ENCODE assay signal across 14 cellular contexts in genomic region chr16:88921603-88921995, GRCh38. TPM values are rescaled to one million over a fixed set of nuclear protein-coding genes. Genes with fewer than 3 reads are reported as not detected.
DNase-seq lines count a peak whose midpoint lies in the region; ATAC-seq and TF ChIP-seq lines count a peak whose summit lies in the region.
"Had no signal": no experiment of that assay in that cellular context is flagged by ENCODE, and none has a peak within 500 bp of the region (broad histone marks: within the 10 kb centered on the region; RNA-seq: fewer than 3 reads in every experiment).

No MANE protein-coding gene starts in this region.

- H3K4me3 ChIP-seq in right atrium auricular region (peak overlapping the region in 1 of 2 donors; percentile 15), adrenal gland (no peak overlapping the region), mucosa of rectum (ENCODE audit: low read length in 2 of 2) (no peak overlapping the region)
- H3K4me3 ChIP-seq: neural progenitor cell, tibial artery had no signal

- H3K36me3 Mint-ChIP-seq in activated naive CD8-positive, alpha-beta T cell treated with anti-CD3 and anti-CD28 coated beads, Interleukin-2, amount 50 U/mL, for 24 hours (ENCODE audit: low read depth), result no peaks in the 10 kb centered on the region
- H3K36me3 Mint-ChIP-seq: neural progenitor cell had no signal

- H3K4me1 ChIP-seq in right atrium auricular region (peaks cover 0 to 68% of the 10 kb centered on the region in 2 donors), adrenal gland (replicated peaks in 1 of 2) (peaks cover 37 to 48% of the 10 kb centered on the region in 2 donors), mucosa of rectum (ENCODE audit: control insufficient read depth in 2 of 2, insufficient read depth in 2 of 2, low read length in 2 of 2) (peaks cover 18 to 19% of the 10 kb centered on the region in 2 donors)

- H3K27me3 Mint-ChIP-seq in activated naive CD8-positive, alpha-beta T cell treated with anti-CD3 and anti-CD28 coated beads, Interleukin-2, amount 50 U/mL, for 24 hours, result peaks cover 3% of the 10 kb centered on the region

- H3K9me3 ChIP-seq in right atrium auricular region (no peaks in the 10 kb centered on the region), adrenal gland (replicated peaks in 1 of 3) (no peaks in the 10 kb centered on the region), mucosa of rectum (ENCODE audit: control insufficient read depth in 2 of 2, low read length in 2 of 2) (no peaks in the 10 kb centered on the region)
- H3K9me3 ChIP-seq: tibial artery had no signal

- TF ChIP-seq CTCF in right atrium auricular region (IDR thresholded peaks at IDR 0.05) (no peak), adrenal gland (IDR thresholded peaks at IDR 0.05) (no peak)

- H3K27me3 ChIP-seq in right atrium auricular region (no peaks in the 10 kb centered on the region), adrenal gland (no peaks in the 10 kb centered on the region), mucosa of rectum (ENCODE audit: control insufficient read depth in 2 of 2, insufficient read depth in 2 of 2, low read length in 2 of 2) (no peaks in the 10 kb centered on the region)
- H3K27me3 ChIP-seq: neural progenitor cell had no signal

- DNase-seq in right atrium auricular region (ENCODE audit: low spot score) (no peak), Right ventricle myocardium superior (no peak), adrenal gland (no peak), left colon (no peak)
- DNase-seq in activated CD8-positive, alpha-beta memory T cell treated with anti-CD3 and anti-CD28 coated beads, Interleukin-2, amount 50 U/mL, for 4 hours, result no peak
- DNase-seq in activated naive CD8-positive, alpha-beta T cell treated with anti-CD3 and anti-CD28 coated beads, Interleukin-2, amount 50 U/mL, for 24 hours, result no peak
- DNase-seq: activated CD4-positive, alpha-beta T cell treated with anti-CD3 and anti-CD28 coated beads, Interleukin-2, amount 50 U/mL, for 4 hours had no signal

- TF ChIP-seq POLR2A in adrenal gland (IDR thresholded peaks at IDR 0.05), result no peak

- H3K4me1 Mint-ChIP-seq in activated naive CD8-positive, alpha-beta T cell treated with anti-CD3 and anti-CD28 coated beads, Interleukin-2, amount 50 U/mL, for 24 hours, result peaks cover 9% of the 10 kb centered on the region

- H3K9ac ChIP-seq in mucosa of rectum (ENCODE audit: low read depth in 1 of 2, low read length in 2 of 2), result no peak overlapping the region
- H3K9ac ChIP-seq: neural progenitor cell had no signal

- H3K4me3 Mint-ChIP-seq in activated naive CD8-positive, alpha-beta T cell treated with anti-CD3 and anti-CD28 coated beads, Interleukin-2, amount 50 U/mL, for 24 hours, result no peak overlapping the region
- H3K4me3 Mint-ChIP-seq: neural progenitor cell; T-helper 2 cell treated with Interferon-gamma antibody and Interleukin-4, amounts not matched to agents 5 μg/mL and 100 μg/mL, for 36 hours had no signal

- 76 to 83% (median 81%) methylated on average over 15 to 19 of the region's 19 CpGs for WGBS in adrenal gland, 4 donors

- no peaks in the 10 kb centered on the region for H3K36me3 ChIP-seq in right atrium auricular region
- no peaks in the 10 kb centered on the region for H3K36me3 ChIP-seq in adrenal gland (replicated peaks in 1 of 2)
- H3K36me3 ChIP-seq in mucosa of rectum (ENCODE audit: control insufficient read depth in 2 of 2, insufficient read depth in 2 of 2, low read length in 2 of 2), result no peaks in the 10 kb centered on the region
- H3K36me3 ChIP-seq: neural progenitor cell, tibial artery had no signal

- H3K27ac Mint-ChIP-seq in activated naive CD8-positive, alpha-beta T cell treated with anti-CD3 and anti-CD28 coated beads, Interleukin-2, amount 50 U/mL, for 24 hours, result no peak overlapping the region
- H3K27ac Mint-ChIP-seq: T-helper 2 cell treated with Interferon-gamma antibody and Interleukin-4, amounts not matched to agents 5 μg/mL and 100 μg/mL, for 36 hours had no signal

- no peaks in the 10 kb centered on the region for H3K9me3 Mint-ChIP-seq in activated naive CD8-positive, alpha-beta T cell treated with anti-CD3 and anti-CD28 coated beads, Interleukin-2, amount 50 U/mL, for 24 hours
- H3K9me3 Mint-ChIP-seq: neural progenitor cell; T-helper 2 cell treated with Interferon-gamma antibody and Interleukin-4, amounts not matched to agents 5 μg/mL and 100 μg/mL, for 36 hours had no signal

- H3K27ac ChIP-seq in right atrium auricular region, result peak overlapping the region; percentile 54 to 58
- peak overlapping the region in 3 of 5 donors; percentile 2 to 99 (median 97) for H3K27ac ChIP-seq in adrenal gland
- H3K27ac ChIP-seq in mucosa of rectum (ENCODE audit: low read depth in 2 of 2, low read length in 2 of 2), result peak overlapping the region; percentile 58 to 63
- H3K27ac ChIP-seq: neural progenitor cell, tibial artery had no signal

- ATAC-seq in Right ventricle myocardium superior (ENCODE audit: poor library complexity) (no peak), GM21786 (IDR thresholded peaks at IDR 0.05; ENCODE audit: unreplicated experiment) (no peak), left colon (no peak)
- ATAC-seq in activated naive CD8-positive, alpha-beta T cell treated with anti-CD3 and anti-CD28 coated beads, Interleukin-2, amount 50 U/mL, for 24 hours, result no peak
- ATAC-seq: HepG2 had no signal

- intact Hi-C loops in Right ventricle myocardium superior (cut with DNase I) (no loop called here), adrenal gland (cut with DNase I) (no loop called here), left colon (cut with DNase I, micrococcal nuclease) (no loop called here)

RNA-seq across cellular contexts. Expression of gene PABPN1L, which starts 55.1 kb away (rescaled TPM):
- total RNA-seq in right atrium auricular region, result not detected
- total RNA-seq in Right ventricle myocardium superior, result not detected
- total RNA-seq in adrenal gland, result 1 to 10 TPM in 1 of 8 donors, under 1 TPM in 4, not detected in 3; 0.22 to 3.3 (median 0.41) TPM
- 1 to 10 TPM in 2 of 3 donors, under 1 TPM in 1; 0.56 to 1.6 (median 1.1) TPM for polyA plus RNA-seq in adrenal gland
- total RNA-seq in left colon, result not detected
- total RNA-seq: HepG2, lung microvascular endothelial cell had no signal
- polyA plus RNA-seq: HepG2 had no signal

RNA-seq across cellular contexts. Expression of gene CBFA2T3, which starts 55.4 kb away (rescaled TPM):
- total RNA-seq in right atrium auricular region, result 1 to 10 TPM; 1.1 to 2.6 TPM
- 8.6 TPM for total RNA-seq in Right ventricle myocardium superior
- total RNA-seq in adrenal gland, result 10 to 100 TPM in 1 of 8 donors, 1 to 10 TPM in 4, under 1 TPM in 3; 0.30 to 16.9 (median 2.2) TPM
- polyA plus RNA-seq in adrenal gland, result 1 to 10 TPM; 1.0 to 5.3 (median 3.0) TPM
- total RNA-seq in left colon, result 10 to 100 TPM; 10.5 to 15.7 TPM
- total RNA-seq: HepG2, lung microvascular endothelial cell had no signal
